In genomic region chr5:122182491-122182921, GRCh38 we compare ENCODE assay signal across 9 cellular contexts. TPM values are rescaled to one million over a fixed set of nuclear protein-coding genes. Genes with fewer than 3 reads are reported as not detected.
DNase-seq lines count a peak whose midpoint lies in the region; ATAC-seq and TF ChIP-seq lines count a peak whose summit lies in the region.
"Had no signal": no experiment of that assay in that cellular context is flagged by ENCODE, and none has a peak within 500 bp of the region (broad histone marks: within the 10 kb centered on the region; RNA-seq: fewer than 3 reads in every experiment).

No MANE protein-coding gene starts in this region.

- no peak overlapping the region for H3K4me3 Mint-ChIP-seq in stimulated activated memory B cell treated with anti-CD40 and anti-IgM and Interleukin-4, amounts not matched to agents 10 μg/mL and 1 μg/mL and 100 μg/mL, for 72 hours
- H3K4me3 Mint-ChIP-seq in activated CD4-positive, alpha-beta memory T cell treated with anti-CD3 and anti-CD28 coated beads, Interleukin-2, amount 10 ng/mL, durations not matched to agents 7 days and 5 days, result no peak overlapping the region
- H3K4me3 Mint-ChIP-seq: activated naive CD4-positive, alpha-beta T cell treated with anti-CD3 and anti-CD28 coated beads, Interleukin-2, amount 50 U/mL, for 24 hours had no signal

- CTCF ChIA-PET in activated CD4-positive, alpha-beta memory T cell treated with anti-CD3 and anti-CD28 coated beads, Interleukin-2, amount 10 ng/mL, durations not matched to agents 7 days and 5 days (lab: Charles Lee), result no interaction called here

- no peaks in the 10 kb centered on the region for H3K9me3 ChIP-seq in tibial artery

- DNase-seq in NCI-H1048 (lab: John Stamatoyannopoulos, UW), result peak; percentile 27
- DNase-seq in brain microvascular endothelial cell, result peak; percentile 89
- DNase-seq in kidney tubule cell (ENCODE audit: low spot score), result peak; percentile 83
- DNase-seq in tibial artery, result peak in 1 of 2 donors; percentile 61
- no peak for DNase-seq in activated CD4-positive, alpha-beta memory T cell treated with anti-CD3 and anti-CD28 coated beads, Interleukin-2, amount 10 ng/mL, durations not matched to agents 7 days and 5 days
- DNase-seq in SKM-1 (lab: John Stamatoyannopoulos, UW; ENCODE audit: unreplicated experiment), result no peak

- peaks cover 7% of the 10 kb centered on the region for H3K9me3 Mint-ChIP-seq in stimulated activated memory B cell treated with anti-CD40 and anti-IgM and Interleukin-4, amounts not matched to agents 10 μg/mL and 1 μg/mL and 100 μg/mL, for 72 hours
- no peaks in the 10 kb centered on the region for H3K9me3 Mint-ChIP-seq in activated CD4-positive, alpha-beta memory T cell treated with anti-CD3 and anti-CD28 coated beads, Interleukin-2, amount 10 ng/mL, durations not matched to agents 7 days and 5 days

- peaks cover 22% of the 10 kb centered on the region for H3K27me3 Mint-ChIP-seq in stimulated activated memory B cell treated with anti-CD40 and anti-IgM and Interleukin-4, amounts not matched to agents 10 μg/mL and 1 μg/mL and 100 μg/mL, for 72 hours
- H3K27me3 Mint-ChIP-seq in activated CD4-positive, alpha-beta memory T cell treated with anti-CD3 and anti-CD28 coated beads, Interleukin-2, amount 10 ng/mL, durations not matched to agents 7 days and 5 days, result no peaks in the 10 kb centered on the region

- ATAC-seq in GM18867 (IDR thresholded peaks at IDR 0.05; ENCODE audit: unreplicated experiment), result no peak
- no peak for ATAC-seq in stimulated activated memory B cell treated with anti-CD40 and anti-IgM and Interleukin-4, amounts not matched to agents 10 μg/mL and 1 μg/mL and 100 μg/mL, for 72 hours

- no peak overlapping the region for H3K4me3 ChIP-seq in brain microvascular endothelial cell (ENCODE audit: low read depth, low read length)
- no peak overlapping the region for H3K4me3 ChIP-seq in tibial artery

- intact Hi-C loops in tibial artery (cut with DNase I; ENCODE audit: low total_unique reads), result no loop called here

- no peaks in the 10 kb centered on the region for H3K27me3 ChIP-seq in brain microvascular endothelial cell (replicated peaks)
- no peaks in the 10 kb centered on the region for H3K27me3 ChIP-seq in tibial artery

- H3K4me1 ChIP-seq in tibial artery, result peaks cover 0 to 35% (median 26%) of the 10 kb centered on the region in 4 donors

- no peak overlapping the region for H3K27ac Mint-ChIP-seq in stimulated activated memory B cell treated with anti-CD40 and anti-IgM and Interleukin-4, amounts not matched to agents 10 μg/mL and 1 μg/mL and 100 μg/mL, for 72 hours
- H3K27ac Mint-ChIP-seq in activated CD4-positive, alpha-beta memory T cell treated with anti-CD3 and anti-CD28 coated beads, Interleukin-2, amount 10 ng/mL, durations not matched to agents 7 days and 5 days, result no peak overlapping the region

- H3K4me1 Mint-ChIP-seq in stimulated activated memory B cell treated with anti-CD40 and anti-IgM and Interleukin-4, amounts not matched to agents 10 μg/mL and 1 μg/mL and 100 μg/mL, for 72 hours, result no peaks in the 10 kb centered on the region
- H3K4me1 Mint-ChIP-seq in activated CD4-positive, alpha-beta memory T cell treated with anti-CD3 and anti-CD28 coated beads, Interleukin-2, amount 10 ng/mL, durations not matched to agents 7 days and 5 days, result no peaks in the 10 kb centered on the region
- H3K4me1 Mint-ChIP-seq: activated naive CD4-positive, alpha-beta T cell treated with anti-CD3 and anti-CD28 coated beads, Interleukin-2, amount 50 U/mL, for 24 hours had no signal

- TF ChIP-seq CTCF in brain microvascular endothelial cell (IDR thresholded peaks at IDR 0.05; ENCODE audit: low read depth, low read length, missing control alignments) (no peak), tibial artery (IDR thresholded peaks at IDR 0.05) (no peak)

- in situ Hi-C loops in brain microvascular endothelial cell (cut with HindIII; ENCODE audit: low pct_ligation_motif_present, low sequenced_read_pairs), result no loop called here

- no peaks in the 10 kb centered on the region for H3K36me3 Mint-ChIP-seq in stimulated activated memory B cell treated with anti-CD40 and anti-IgM and Interleukin-4, amounts not matched to agents 10 μg/mL and 1 μg/mL and 100 μg/mL, for 72 hours
- H3K36me3 Mint-ChIP-seq in activated CD4-positive, alpha-beta memory T cell treated with anti-CD3 and anti-CD28 coated beads, Interleukin-2, amount 10 ng/mL, durations not matched to agents 7 days and 5 days (ENCODE audit: low read depth), result no peaks in the 10 kb centered on the region
- H3K36me3 Mint-ChIP-seq: activated naive CD4-positive, alpha-beta T cell treated with anti-CD3 and anti-CD28 coated beads, Interleukin-2, amount 50 U/mL, for 24 hours had no signal

- POLR2A ChIA-PET in activated CD4-positive, alpha-beta memory T cell treated with anti-CD3 and anti-CD28 coated beads, Interleukin-2, amount 10 ng/mL, durations not matched to agents 7 days and 5 days (lab: Charles Lee), result no interaction called here

- H3K27ac ChIP-seq in brain microvascular endothelial cell, result peak overlapping the region; percentile 93
- peak overlapping the region; percentile 57 to 69 for H3K27ac ChIP-seq in tibial artery

- H3K36me3 ChIP-seq in brain microvascular endothelial cell (replicated peaks) (no peaks in the 10 kb centered on the region), tibial artery (no peaks in the 10 kb centered on the region)

RNA-seq across cellular contexts. Expression of gene ZNF474, which starts 53.2 kb away (rescaled TPM):
- not detected for total RNA-seq in activated CD4-positive, alpha-beta memory T cell treated with anti-CD3 and anti-CD28 coated beads, Interleukin-2, amount 10 ng/mL, durations not matched to agents 7 days and 5 days

Comparison
In these comparisons a context has a peak if more than half of its experiments do, and no peak if none do; other contexts are left out.
1. DNase-seq: peak in NCI-H1048 (single experiment), brain microvascular endothelial cell (single experiment) and kidney tubule cell (single experiment); none in activated CD4-positive, alpha-beta memory T cell treated with anti-CD3 and anti-CD28 coated beads, Interleukin-2, amount 10 ng/mL, durations not matched to agents 7 days and 5 days (single experiment) and SKM-1 (single experiment).